In the genomic region with DNA sequence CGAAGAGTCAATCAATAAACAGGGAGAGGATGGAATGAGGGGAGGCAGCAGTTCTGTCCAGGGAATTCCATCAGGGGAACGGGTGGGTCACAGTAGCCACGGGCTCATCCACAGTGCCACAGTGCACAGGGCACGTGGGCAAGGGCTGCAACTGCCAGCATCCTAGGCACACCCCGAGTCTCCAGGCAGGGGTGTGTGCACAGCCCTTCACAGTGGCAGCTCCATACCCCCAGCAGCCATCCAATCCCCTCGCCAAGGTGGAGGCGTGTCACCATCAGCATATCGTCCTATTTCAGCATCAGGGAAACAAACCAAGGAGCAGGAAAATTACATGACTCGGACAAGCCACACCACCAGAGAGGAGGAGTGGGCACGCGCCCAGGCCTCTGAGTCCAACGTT, we compare ENCODE assay signal across 26 cellular contexts.
"Had no signal": no experiment of that assay in that cellular context is flagged by ENCODE, and none has a peak within 500 bp of the region (broad histone marks: within the 10 kb centered on the region; RNA-seq: fewer than 3 reads in every experiment).

No MANE protein-coding gene starts in this region.

- H3K36me3 ChIP-seq: left lung, right atrium auricular region, stomach, thyroid gland, transverse colon, upper lobe of left lung, vagina had no signal

- H3K4me1 Mint-ChIP-seq: naive thymus-derived CD4-positive, alpha-beta T cell; stimulated activated naive B cell treated with anti-CD40 and anti-IgM and Interleukin-4, amounts not matched to agents 10 μg/mL and 1 μg/mL and 100 μg/mL, for 72 hours had no signal

- H3K9me3 ChIP-seq: left lung, mucosa of descending colon, right atrium auricular region, stomach, testis, thyroid gland, transverse colon, upper lobe of left lung, vagina had no signal

- H3K27ac Mint-ChIP-seq: natural killer cell treated with Interleukin-12 subunit alpha and Interleukin-12 subunit beta and Interleukin-15 and Interleukin-18, amount 100 ng/mL, for 72 hours; stimulated activated naive B cell treated with anti-CD40 and anti-IgM and Interleukin-4, amounts not matched to agents 10 μg/mL and 1 μg/mL and 100 μg/mL, for 72 hours had no signal

- H3K27me3 Mint-ChIP-seq: natural killer cell treated with Interleukin-12 subunit alpha and Interleukin-12 subunit beta and Interleukin-15 and Interleukin-18, amount 100 ng/mL, for 72 hours had no signal

- H3K9ac ChIP-seq: parathyroid adenoma had no signal

- H3K36me3 Mint-ChIP-seq: naive thymus-derived CD4-positive, alpha-beta T cell; natural killer cell treated with Interleukin-12 subunit alpha and Interleukin-12 subunit beta and Interleukin-15 and Interleukin-18, amount 100 ng/mL, for 72 hours; stimulated activated naive B cell treated with anti-CD40 and anti-IgM and Interleukin-4, amounts not matched to agents 10 μg/mL and 1 μg/mL and 100 μg/mL, for 72 hours had no signal

- DNase-seq: hippocampal formation; kidney glomerular epithelial cell; left colon; midbrain; naive thymus-derived CD4-positive, alpha-beta T cell; nucleus accumbens; stimulated activated CD4-positive, alpha-beta T cell treated with anti-CD3 and anti-CD28 coated beads, Interleukin-12 subunit alpha, Interleukin-12 subunit beta, amount 100 ng/mL, for 4 hours; stimulated activated CD4-positive, alpha-beta T cell treated with anti-CD3 and anti-CD28 coated beads, Interleukin-15, amount 100 ng/mL, for 24 hours; stimulated activated CD4-positive, alpha-beta T cell treated with anti-CD3 and anti-CD28 coated beads, Interleukin-2, amount 100 ng/mL, for 24 hours; stimulated activated CD4-positive, alpha-beta T cell treated with anti-CD3 and anti-CD28 coated beads, Interleukin-4, amount 100 ng/mL, for 1 hour; stimulated activated naive B cell treated with anti-CD40 and anti-IgM and Interleukin-4, amounts not matched to agents 10 μg/mL and 1 μg/mL and 100 μg/mL, for 72 hours; stimulated activated naive CD8-positive, alpha-beta T cell treated with anti-CD3 and anti-CD28 coated beads, Interleukin-15, Interleukin-2, amounts not matched to agents 100 U/mL and 50 U/mL, for 24 hours; stomach; testis; thyroid gland; transverse colon; upper lobe of left lung had no signal

- H3K4me1 ChIP-seq: left lung, parathyroid adenoma, right atrium auricular region, stomach, testis, thyroid gland, transverse colon, upper lobe of left lung had no signal

- H3K4me3 Mint-ChIP-seq: naive thymus-derived CD4-positive, alpha-beta T cell; natural killer cell treated with Interleukin-12 subunit alpha and Interleukin-12 subunit beta and Interleukin-15 and Interleukin-18, amount 100 ng/mL, for 72 hours; stimulated activated naive B cell treated with anti-CD40 and anti-IgM and Interleukin-4, amounts not matched to agents 10 μg/mL and 1 μg/mL and 100 μg/mL, for 72 hours had no signal

- ATAC-seq: left colon; left lung; naive thymus-derived CD4-positive, alpha-beta T cell; natural killer cell treated with Interleukin-12 subunit alpha and Interleukin-12 subunit beta and Interleukin-15 and Interleukin-18, amount 100 ng/mL, for 72 hours; sciatic nerve; stimulated activated naive B cell treated with anti-CD40 and anti-IgM and Interleukin-4, amounts not matched to agents 10 μg/mL and 1 μg/mL and 100 μg/mL, for 72 hours; stimulated activated naive CD8-positive, alpha-beta T cell treated with anti-CD3 and anti-CD28 coated beads, Interleukin-15, Interleukin-2, amounts not matched to agents 100 U/mL and 50 U/mL, for 24 hours had no signal

- H3K27me3 ChIP-seq: right atrium auricular region, stomach, testis, thyroid gland, transverse colon, upper lobe of left lung, vagina had no signal

- H3K27ac ChIP-seq: left lung, parathyroid adenoma, right atrium auricular region, skin epidermis, stomach, testis, thyroid gland, transverse colon, upper lobe of left lung, vagina had no signal

- H3K9me3 Mint-ChIP-seq: naive thymus-derived CD4-positive, alpha-beta T cell; natural killer cell treated with Interleukin-12 subunit alpha and Interleukin-12 subunit beta and Interleukin-15 and Interleukin-18, amount 100 ng/mL, for 72 hours had no signal

- H3K4me3 ChIP-seq: left lung, lung, mucosa of descending colon, right atrium auricular region, skin epidermis, stomach, testis, thyroid gland, transverse colon, upper lobe of left lung, vagina had no signal

- H2AFZ ChIP-seq: parathyroid adenoma had no signal
